ENCODE assay signal across 22 cellular contexts in genomic region chr2:26336719-26337118, GRCh38. TPM values are rescaled to one million over a fixed set of nuclear protein-coding genes. Genes with fewer than 3 reads are reported as not detected.
DNase-seq lines count a peak whose midpoint lies in the region; ATAC-seq and TF ChIP-seq lines count a peak whose summit lies in the region.
"Had no signal": no experiment of that assay in that cellular context is flagged by ENCODE, and none has a peak within 500 bp of the region (broad histone marks: within the 10 kb centered on the region; RNA-seq: fewer than 3 reads in every experiment).

No MANE protein-coding gene starts in this region.

- no peaks in the 10 kb centered on the region for H3K36me3 Mint-ChIP-seq in activated naive CD4-positive, alpha-beta T cell treated with anti-CD3 and anti-CD28 coated beads, Interleukin-2, amount 50 U/mL, for 24 hours
- H3K36me3 Mint-ChIP-seq in activated naive CD4-positive, alpha-beta T cell treated with anti-CD3 and anti-CD28 coated beads, Interleukin-2, amount 10 ng/mL, durations not matched to agents 7 days and 5 days = no peaks in the 10 kb centered on the region
- H3K36me3 Mint-ChIP-seq in GM23338 (ENCODE audit: low read depth) = no peaks in the 10 kb centered on the region
- H3K36me3 Mint-ChIP-seq in activated T-helper 2 cell treated with anti-CD3 and anti-CD28 coated beads, Interferon-gamma antibody, Interleukin-2, Interleukin-4, amounts not matched to agents 10 μg/mL and 5 μg/mL and 100 μg/mL, durations not matched to agents 14 hours and 24 hours and 36 hours (ENCODE audit: low read depth) = no peaks in the 10 kb centered on the region
- H3K36me3 Mint-ChIP-seq: IgD-negative memory B cell had no signal

- H3K4me1 Mint-ChIP-seq in activated naive CD4-positive, alpha-beta T cell treated with anti-CD3 and anti-CD28 coated beads, Interleukin-2, amount 50 U/mL, for 24 hours = peaks cover 7% of the 10 kb centered on the region
- peaks cover 2% of the 10 kb centered on the region for H3K4me1 Mint-ChIP-seq in activated naive CD4-positive, alpha-beta T cell treated with anti-CD3 and anti-CD28 coated beads, Interleukin-2, amount 10 ng/mL, durations not matched to agents 7 days and 5 days
- H3K4me1 Mint-ChIP-seq in GM23338 = peaks cover 20% of the 10 kb centered on the region
- H3K4me1 Mint-ChIP-seq in activated T-helper 2 cell treated with anti-CD3 and anti-CD28 coated beads, Interferon-gamma antibody, Interleukin-2, Interleukin-4, amounts not matched to agents 10 μg/mL and 5 μg/mL and 100 μg/mL, durations not matched to agents 14 hours and 24 hours and 36 hours (ENCODE audit: low read depth) = peaks cover 11% of the 10 kb centered on the region

- H3K79me2 ChIP-seq in GM23338 (replicated peaks; ENCODE audit: insufficient read depth) (no peaks in the 10 kb centered on the region), HCT116 (ENCODE audit: insufficient read depth, low read length) (no peaks in the 10 kb centered on the region)

- no peak overlapping the region for H3K9ac ChIP-seq in HCT116 (ENCODE audit: low read length)

- no peak for ATAC-seq in GM23338
- no peak for ATAC-seq in HCT116
- no peak for ATAC-seq in HG03196 (IDR thresholded peaks at IDR 0.05; ENCODE audit: unreplicated experiment)
- ATAC-seq: GM12878, HepG2 had no signal

- peak overlapping the region; percentile 70 for H3K27ac Mint-ChIP-seq in activated naive CD4-positive, alpha-beta T cell treated with anti-CD3 and anti-CD28 coated beads, Interleukin-2, amount 50 U/mL, for 24 hours
- no peak overlapping the region for H3K27ac Mint-ChIP-seq in activated naive CD4-positive, alpha-beta T cell treated with anti-CD3 and anti-CD28 coated beads, Interleukin-2, amount 10 ng/mL, durations not matched to agents 7 days and 5 days
- no peak overlapping the region for H3K27ac Mint-ChIP-seq in GM23338
- peak overlapping the region; percentile 29 for H3K27ac Mint-ChIP-seq in activated T-helper 2 cell treated with anti-CD3 and anti-CD28 coated beads, Interferon-gamma antibody, Interleukin-2, Interleukin-4, amounts not matched to agents 10 μg/mL and 5 μg/mL and 100 μg/mL, durations not matched to agents 14 hours and 24 hours and 36 hours
- H3K27ac Mint-ChIP-seq: CD8-positive, alpha-beta memory T cell had no signal

- intact Hi-C loops in HCT116 (cut with micrococcal nuclease) = no loop called here
- intact Hi-C loops in activated T-helper 2 cell treated with anti-CD3 and anti-CD28 coated beads, Interferon-gamma antibody, Interleukin-2, Interleukin-4, amounts not matched to agents 10 μg/mL and 5 μg/mL and 100 μg/mL, durations not matched to agents 14 hours and 24 hours and 36 hours (cut with micrococcal nuclease) = no loop called here

- DNase-seq in activated naive CD4-positive, alpha-beta T cell treated with anti-CD3 and anti-CD28 coated beads, Interleukin-2, amount 10 ng/mL, durations not matched to agents 7 days and 5 days = no peak
- DNase-seq in GM23338 (ENCODE audit: low spot score) = no peak
- no peak for DNase-seq in HCT116 (ENCODE audit: low read depth, low spot score)
- no peak for DNase-seq in activated T-helper 2 cell treated with anti-CD3 and anti-CD28 coated beads, Interferon-gamma antibody, Interleukin-2, Interleukin-4, amounts not matched to agents 10 μg/mL and 5 μg/mL and 100 μg/mL, durations not matched to agents 14 hours and 24 hours and 36 hours (ENCODE audit: low spot score)
- DNase-seq in T1000 (lab: John Stamatoyannopoulos, UW) = no peak
- no peak for DNase-seq in stimulated activated naive CD4-positive, alpha-beta T cell (lab: John Stamatoyannopoulos, UW)
- DNase-seq: ACHN; BE2C; C1 segment of cervical spinal cord; CD4-positive, CD25-positive, alpha-beta regulatory T cell; CD8-positive, alpha-beta memory T cell; COR-L47; DMS 273 treated with DMSO at 0.1 percent for 48 hours; DMS53; DND-41; EL; H9 had no signal

- H3K4me2 ChIP-seq in GM23338 (no peak overlapping the region), HCT116 (ENCODE audit: low read length) (peak overlapping the region; percentile 4; the same call in 1 of the 2 replicates)

- RAD21 ChIA-PET in HCT116 (lab: Charles Lee; ENCODE audit: low non-redundant PET in 1 of 2, low total read pairs in 2 of 2, uncharacterized antibody in 2 of 2, unreplicated experiment in 2 of 2) = no interaction called here

- POLR2A ChIA-PET in HCT116 (lab: Charles Lee) = interaction anchor here (0.7 to 1.1 kb wide), 2 partner anchors 9 to 85 kb away, joined by 3 to 4 read pairs; partner anchors contain the start of gene SELENOI

- H3K27me3 ChIP-seq in GM23338 (ENCODE audit: insufficient read depth) (no peaks in the 10 kb centered on the region), HCT116 (ENCODE audit: insufficient read depth, low read length) (no peaks in the 10 kb centered on the region)
- H3K27me3 ChIP-seq: BE2C had no signal

- BruUV-seq in HCT116 (replicated peaks; lab: Mats Ljungman, UMichigan) = no TSS peak

- H4K20me1 ChIP-seq in GM23338 (replicated peaks; ENCODE audit: insufficient read depth) (no peaks in the 10 kb centered on the region), HCT116 (ENCODE audit: insufficient read depth) (no peaks in the 10 kb centered on the region)

- 0 out of 2 replicates have a peak overlapping the region, but pooled peaks have one; percentile 36 for H3K27ac ChIP-seq in GM23338 (ENCODE audit: low read depth)
- H3K27ac ChIP-seq in HCT116 (ENCODE audit: low read depth, low read length) = no peak overlapping the region

- no peak for TF ChIP-seq POLR2A in HCT116 (IDR thresholded peaks at IDR 0.05; ENCODE audit: borderline replicate concordance, extremely low read depth, insufficient read depth, insufficient read length)

- CTCF ChIA-PET in activated naive CD4-positive, alpha-beta T cell treated with anti-CD3 and anti-CD28 coated beads, Interleukin-2, amount 10 ng/mL, durations not matched to agents 7 days and 5 days (lab: Charles Lee) = interaction anchor here (0.6 kb wide), 1 partner anchor 636 kb away, joined by 4 read pairs; no protein-coding TSS in a partner anchor
- CTCF ChIA-PET in HCT116 (lab: Charles Lee) = no interaction called here

- H3K4me3 ChIP-seq in GM23338 (no peak overlapping the region), HCT116 (replicated peaks in 1 of 2; ENCODE audit: low read depth in 1 of 2, low read length in 2 of 2) (no peak overlapping the region)
- H3K4me3 ChIP-seq: GM12878 had no signal

- no peaks in the 10 kb centered on the region for H3K9me3 ChIP-seq in HCT116 (ENCODE audit: control insufficient read depth in 1 of 2, insufficient read depth in 1 of 2, low read depth in 1 of 2, low read length in 2 of 2)
- H3K9me3 ChIP-seq: BE2C had no signal

- H3K4me3 Mint-ChIP-seq in activated naive CD4-positive, alpha-beta T cell treated with anti-CD3 and anti-CD28 coated beads, Interleukin-2, amount 50 U/mL, for 24 hours = no peak overlapping the region
- no peak overlapping the region for H3K4me3 Mint-ChIP-seq in activated naive CD4-positive, alpha-beta T cell treated with anti-CD3 and anti-CD28 coated beads, Interleukin-2, amount 10 ng/mL, durations not matched to agents 7 days and 5 days
- no peak overlapping the region for H3K4me3 Mint-ChIP-seq in GM23338
- H3K4me3 Mint-ChIP-seq in activated T-helper 2 cell treated with anti-CD3 and anti-CD28 coated beads, Interferon-gamma antibody, Interleukin-2, Interleukin-4, amounts not matched to agents 10 μg/mL and 5 μg/mL and 100 μg/mL, durations not matched to agents 14 hours and 24 hours and 36 hours (ENCODE audit: low read depth) = no peak overlapping the region
- H3K4me3 Mint-ChIP-seq: CD4-positive, CD25-positive, alpha-beta regulatory T cell; CD8-positive, alpha-beta memory T cell; H9; IgD-negative memory B cell had no signal

- no peaks in the 10 kb centered on the region for H3K9me2 ChIP-seq in GM23338 (ENCODE audit: insufficient read depth)
- H3K9me2 ChIP-seq in HCT116 (ENCODE audit: insufficient read depth) = no peaks in the 10 kb centered on the region

- no peaks in the 10 kb centered on the region for H3K9me3 Mint-ChIP-seq in activated naive CD4-positive, alpha-beta T cell treated with anti-CD3 and anti-CD28 coated beads, Interleukin-2, amount 50 U/mL, for 24 hours
- no peaks in the 10 kb centered on the region for H3K9me3 Mint-ChIP-seq in activated naive CD4-positive, alpha-beta T cell treated with anti-CD3 and anti-CD28 coated beads, Interleukin-2, amount 10 ng/mL, durations not matched to agents 7 days and 5 days
- H3K9me3 Mint-ChIP-seq in GM23338 = no peaks in the 10 kb centered on the region
- H3K9me3 Mint-ChIP-seq in activated T-helper 2 cell treated with anti-CD3 and anti-CD28 coated beads, Interferon-gamma antibody, Interleukin-2, Interleukin-4, amounts not matched to agents 10 μg/mL and 5 μg/mL and 100 μg/mL, durations not matched to agents 14 hours and 24 hours and 36 hours = no peaks in the 10 kb centered on the region
- H3K9me3 Mint-ChIP-seq: CD4-positive, CD25-positive, alpha-beta regulatory T cell; CD8-positive, alpha-beta memory T cell; H9; IgD-negative memory B cell had no signal

- no peaks in the 10 kb centered on the region for H3K27me3 Mint-ChIP-seq in activated naive CD4-positive, alpha-beta T cell treated with anti-CD3 and anti-CD28 coated beads, Interleukin-2, amount 50 U/mL, for 24 hours
- H3K27me3 Mint-ChIP-seq in activated naive CD4-positive, alpha-beta T cell treated with anti-CD3 and anti-CD28 coated beads, Interleukin-2, amount 10 ng/mL, durations not matched to agents 7 days and 5 days = no peaks in the 10 kb centered on the region
- no peaks in the 10 kb centered on the region for H3K27me3 Mint-ChIP-seq in GM23338 (ENCODE audit: insufficient read depth, low read depth, poor library complexity)
- H3K27me3 Mint-ChIP-seq in activated T-helper 2 cell treated with anti-CD3 and anti-CD28 coated beads, Interferon-gamma antibody, Interleukin-2, Interleukin-4, amounts not matched to agents 10 μg/mL and 5 μg/mL and 100 μg/mL, durations not matched to agents 14 hours and 24 hours and 36 hours (ENCODE audit: low read depth) = no peaks in the 10 kb centered on the region
- H3K27me3 Mint-ChIP-seq: CD8-positive, alpha-beta memory T cell; IgD-negative memory B cell had no signal

- H2AFZ ChIP-seq in GM23338 = no peak overlapping the region
- H2AFZ ChIP-seq in HCT116 (ENCODE audit: low read depth, low read length, poor library complexity, severe bottlenecking) = no peak overlapping the region

- TF ChIP-seq RAD21 in HCT116 (IDR thresholded peaks at IDR 0.05; ENCODE audit: low read depth) = no peak

- no peaks in the 10 kb centered on the region for H3F3A ChIP-seq in GM23338 (replicated peaks; ENCODE audit: low read depth)

- TF ChIP-seq CTCF in GM23338 (conservative IDR thresholded peaks at IDR 0.05; ENCODE audit: low read depth in 2 of 2) (no peak), HCT116 (IDR thresholded peaks at IDR 0.05 in 2 of 3, conservative IDR thresholded peaks at IDR 0.05 in 1 of 3; ENCODE audit: borderline replicate concordance in 1 of 3, insufficient read depth in 1 of 3, low read depth in 2 of 3, low read length in 2 of 3) (no peak)

- H3K4me1 ChIP-seq in GM23338 (ENCODE audit: insufficient read depth) = no peaks in the 10 kb centered on the region; the same call in 1 of the 2 replicates
- peaks cover 3 to 25% of the 10 kb centered on the region in 2 experiments; a peak in 2 of 4 replicates for H3K4me1 ChIP-seq in HCT116 (ENCODE audit: control insufficient read depth in 1 of 2, insufficient read depth in 2 of 2, low read length in 2 of 2)
- H3K4me1 ChIP-seq: BE2C had no signal

- H3K36me3 ChIP-seq in GM23338 (ENCODE audit: insufficient read depth) = no peaks in the 10 kb centered on the region
- H3K36me3 ChIP-seq in HCT116 (ENCODE audit: control insufficient read depth in 1 of 2, insufficient read depth in 2 of 2, low read length in 2 of 2) = no peaks in the 10 kb centered on the region
- H3K36me3 ChIP-seq: BE2C had no signal

RNA-seq across cellular contexts. Expression of gene SELENOI, which starts 9.2 kb away (rescaled TPM):
- 64.3 and 67.8 TPM in 2 replicates for total RNA-seq in GM23338 (2014; rRNA removed; shearing (Covaris generic))
- 8.1 and 8.4 TPM in 2 replicates for polyA plus RNA-seq in GM23338 (2016; fragmentation: Nextera tagmentation; extraction: Ambion mirVana)
- total RNA-seq in HCT116 (2021; ENCODE audit: unreplicated experiment) = 63.3 TPM
- polyA plus RNA-seq in HCT116 (2012) = 7.1 and 12.0 TPM in 2 replicates
- total RNA-seq in activated T-helper 2 cell treated with anti-CD3 and anti-CD28 coated beads, Interferon-gamma antibody, Interleukin-2, Interleukin-4, amounts not matched to agents 10 μg/mL and 5 μg/mL and 100 μg/mL, durations not matched to agents 14 hours and 24 hours and 36 hours = 45.5 and 51.4 TPM in 2 replicates

RNA-seq across cellular contexts. Expression of gene ADGRF3, which starts 9.9 kb away (rescaled TPM):
- total RNA-seq in GM23338 (2014; rRNA removed; shearing (Covaris generic)) = 0.35 and 0.38 TPM in 2 replicates
- 0.39 and 0.57 TPM in 2 replicates for polyA plus RNA-seq in GM23338 (2016; fragmentation: Nextera tagmentation; extraction: Ambion mirVana)
- total RNA-seq in HCT116 (2021; ENCODE audit: unreplicated experiment) = not detected
- polyA plus RNA-seq in HCT116 (2012) = 0.01 and 0.12 TPM in 2 replicates
- total RNA-seq in activated T-helper 2 cell treated with anti-CD3 and anti-CD28 coated beads, Interferon-gamma antibody, Interleukin-2, Interleukin-4, amounts not matched to agents 10 μg/mL and 5 μg/mL and 100 μg/mL, durations not matched to agents 14 hours and 24 hours and 36 hours = 1.6 and 3.1 TPM in 2 replicates

Comparison
In these comparisons a context has a peak if more than half of its experiments do, and no peak if none do; other contexts are left out.
1. H3K27ac Mint-ChIP-seq: peak in activated naive CD4-positive, alpha-beta T cell treated with anti-CD3 and anti-CD28 coated beads, Interleukin-2, amount 50 U/mL, for 24 hours (single experiment) and activated T-helper 2 cell treated with anti-CD3 and anti-CD28 coated beads, Interferon-gamma antibody, Interleukin-2, Interleukin-4, amounts not matched to agents 10 μg/mL and 5 μg/mL and 100 μg/mL, durations not matched to agents 14 hours and 24 hours and 36 hours (single experiment); none in activated naive CD4-positive, alpha-beta T cell treated with anti-CD3 and anti-CD28 coated beads, Interleukin-2, amount 10 ng/mL, durations not matched to agents 7 days and 5 days (single experiment) and GM23338 (single experiment).